Comparison of ENCODE assay signal across 5 cellular contexts in genomic region chrX:92090756-92091155, GRCh38.
DNase-seq lines count a peak whose midpoint lies in the region; ATAC-seq, FAIRE-seq and TF ChIP-seq lines count a peak whose summit lies in the region.
"Not testable (repeated sequence)": the region's sequence is repeated elsewhere in the genome, so short reads cannot be mapped to it uniquely, and the experiment has no call there.

No MANE protein-coding gene starts in this region.

- H3K4me1 Mint-ChIP-seq in GM23338: peaks cover 13% of the 10 kb centered on the region

- DNase-seq in COLO829 (ENCODE audit: low spot score): peak; percentile 0
- not testable (repeated sequence) for DNase-seq in GM23338 (ENCODE audit: low spot score); kidney
- peak; percentile 35 for DNase-seq in SK-N-MC (ENCODE audit: low read depth, low spot score)
- peak; percentile 7 for DNase-seq in epidermal melanocyte (ENCODE audit: insufficient read length, low spot score)

- not testable (repeated sequence) for H3K27ac Mint-ChIP-seq in GM23338

- H3K9me3 Mint-ChIP-seq in GM23338: not testable (repeated sequence)

- H3K36me3 Mint-ChIP-seq in GM23338 (ENCODE audit: low read depth): not testable (repeated sequence)

- intact Hi-C loops in kidney (cut with DNase I): not testable (repeated sequence)

- not testable (repeated sequence) for H3K36me3 ChIP-seq in GM23338 (ENCODE audit: insufficient read depth); SK-N-MC (ENCODE audit: insufficient read depth, low read length); kidney (ENCODE audit: control insufficient read depth in 1 of 2, insufficient read depth in 2 of 2, low read length in 2 of 2)

- not testable (repeated sequence) for H3K9me2 ChIP-seq in GM23338 (ENCODE audit: insufficient read depth)

- H3K79me2 ChIP-seq in GM23338 (replicated peaks; ENCODE audit: insufficient read depth): not testable (repeated sequence)

- H3K9me3 ChIP-seq in SK-N-MC (ENCODE audit: low read depth, low read length); kidney (ENCODE audit: control insufficient read depth in 1 of 2, low read length in 2 of 2): not testable (repeated sequence)

- ATAC-seq in GM23338: not testable (repeated sequence)

- peak; percentile 39 for FAIRE-seq in kidney (lab: Jason Lieb, UNC)

- TF ChIP-seq CTCF in GM23338 (conservative IDR thresholded peaks at IDR 0.05; ENCODE audit: low read depth in 2 of 2); kidney (IDR thresholded peaks at IDR 0.05; ENCODE audit: borderline replicate concordance, extremely low read depth, insufficient read depth): not testable (repeated sequence)

- H3K27me3 ChIP-seq in GM23338 (ENCODE audit: insufficient read depth): not testable (repeated sequence)

- not testable (repeated sequence) for H2AFZ ChIP-seq in GM23338

- H3K27me3 Mint-ChIP-seq in GM23338 (ENCODE audit: insufficient read depth, low read depth, poor library complexity): not testable (repeated sequence)

- H3K4me1 ChIP-seq in GM23338 (ENCODE audit: insufficient read depth): peaks cover 16% of the 10 kb centered on the region
- H3K4me1 ChIP-seq in kidney (ENCODE audit: control insufficient read depth in 1 of 2, insufficient read depth in 1 of 2, low read depth in 1 of 2, low read length in 2 of 2): not testable (repeated sequence)

- not testable (repeated sequence) for H3K27ac ChIP-seq in GM23338 (ENCODE audit: low read depth); SK-N-MC; kidney (ENCODE audit: low read depth in 2 of 2, low read length in 2 of 2)

- peak overlapping the region; percentile 12 for H3K4me2 ChIP-seq in GM23338

- H3K4me3 ChIP-seq in GM23338; SK-N-MC; kidney (ENCODE audit: low read length in 2 of 2): not testable (repeated sequence)

- H4K20me1 ChIP-seq in GM23338 (replicated peaks; ENCODE audit: insufficient read depth): not testable (repeated sequence)

- H3K9ac ChIP-seq in SK-N-MC (ENCODE audit: insufficient read length); kidney (ENCODE audit: low read length in 2 of 2): not testable (repeated sequence)

- not testable (repeated sequence) for H3K4me3 Mint-ChIP-seq in GM23338

- not testable (repeated sequence) for H3F3A ChIP-seq in GM23338 (replicated peaks; ENCODE audit: low read depth)
